ENCODE assay signal across 2 cellular contexts in the genomic region with DNA sequence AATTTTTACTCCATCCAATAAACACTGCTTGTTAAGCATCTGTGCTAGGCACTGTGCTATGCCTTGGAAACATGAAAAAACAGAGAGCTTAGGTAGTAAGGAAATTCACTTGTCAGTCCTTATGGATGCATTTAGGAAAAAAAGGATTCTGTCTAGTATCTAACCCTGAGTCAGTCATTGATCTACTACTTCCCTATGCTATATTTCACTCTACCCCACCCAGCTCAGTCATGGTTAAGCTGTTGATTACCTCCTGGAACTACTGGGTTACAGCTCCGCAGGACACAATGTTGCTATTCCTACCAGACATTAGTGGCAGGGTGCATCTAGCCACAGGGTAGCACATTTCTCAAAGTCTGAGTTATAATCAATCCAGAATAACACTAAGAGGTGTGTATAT.
TF ChIP-seq lines count a peak whose summit lies in the region.

No MANE protein-coding gene starts in this region.

TF ChIP-seq in IMR-90, 13 proteins besides CTCF, POLR2A, EP300 and RAD21:
- TF ChIP-seq MAZ (IDR thresholded peaks at IDR 0.05; ENCODE audit: borderline replicate concordance, low read depth, low read length) (no peak), RCOR1 (IDR thresholded peaks at IDR 0.05; ENCODE audit: insufficient replicate concordance, low read length) (no peak), MXI1 (IDR thresholded peaks at IDR 0.05; ENCODE audit: borderline replicate concordance, low read depth, low read length) (no peak), FOS (IDR thresholded peaks at IDR 0.05; ENCODE audit: low read depth, low read length) (no peak), RFX5 (IDR thresholded peaks at IDR 0.05; ENCODE audit: low read depth, low read length) (no peak), MAFK (IDR thresholded peaks at IDR 0.05; ENCODE audit: low read depth, low read length) (no peak), BHLHE40 (IDR thresholded peaks at IDR 0.05; ENCODE audit: low read depth, low read length) (no peak), CHD1 (IDR thresholded peaks at IDR 0.05; ENCODE audit: low read depth, low read length) (no peak), SMC3 (IDR thresholded peaks at IDR 0.05; ENCODE audit: low read depth, low read length) (no peak), NFE2L2 (IDR thresholded peaks at IDR 0.05; ENCODE audit: low read depth, low read length) (no peak), CEBPB (IDR thresholded peaks at IDR 0.05; ENCODE audit: low read depth, low read length) (no peak)
- TF ChIP-seq, protein P1, sequence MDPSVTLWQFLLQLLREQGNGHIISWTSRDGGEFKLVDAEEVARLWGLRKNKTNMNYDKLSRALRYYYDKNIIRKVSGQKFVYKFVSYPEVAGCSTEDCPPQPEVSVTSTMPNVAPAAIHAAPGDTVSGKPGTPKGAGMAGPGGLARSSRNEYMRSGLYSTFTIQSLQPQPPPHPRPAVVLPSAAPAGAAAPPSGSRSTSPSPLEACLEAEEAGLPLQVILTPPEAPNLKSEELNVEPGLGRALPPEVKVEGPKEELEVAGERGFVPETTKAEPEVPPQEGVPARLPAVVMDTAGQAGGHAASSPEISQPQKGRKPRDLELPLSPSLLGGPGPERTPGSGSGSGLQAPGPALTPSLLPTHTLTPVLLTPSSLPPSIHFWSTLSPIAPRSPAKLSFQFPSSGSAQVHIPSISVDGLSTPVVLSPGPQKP (IDR thresholded peaks at IDR 0.05; ENCODE audit: borderline replicate concordance, low read depth, low read length), result no peak
- TF ChIP-seq, protein P2, sequence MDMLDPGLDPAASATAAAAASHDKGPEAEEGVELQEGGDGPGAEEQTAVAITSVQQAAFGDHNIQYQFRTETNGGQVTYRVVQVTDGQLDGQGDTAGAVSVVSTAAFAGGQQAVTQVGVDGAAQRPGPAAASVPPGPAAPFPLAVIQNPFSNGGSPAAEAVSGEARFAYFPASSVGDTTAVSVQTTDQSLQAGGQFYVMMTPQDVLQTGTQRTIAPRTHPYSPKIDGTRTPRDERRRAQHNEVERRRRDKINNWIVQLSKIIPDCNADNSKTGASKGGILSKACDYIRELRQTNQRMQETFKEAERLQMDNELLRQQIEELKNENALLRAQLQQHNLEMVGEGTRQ (IDR thresholded peaks at IDR 0.05; ENCODE audit: low read depth, low read length), result no peak

TF ChIP-seq in H1, 55 proteins besides CTCF, POLR2A, EP300 and RAD21:
- TF ChIP-seq CBX5 (IDR thresholded peaks at IDR 0.05; ENCODE audit: low read depth, low read length), result no peak
- TF ChIP-seq NRF1 (IDR thresholded peaks at IDR 0.05; ENCODE audit: low read depth, low read length), result no peak
- TF ChIP-seq CEBPB (IDR thresholded peaks at IDR 0.05; ENCODE audit: low read depth, low read length), result no peak
- no peak for TF ChIP-seq SP2 (IDR thresholded peaks at IDR 0.05; ENCODE audit: low read length)
- TF ChIP-seq RXRA (IDR thresholded peaks at IDR 0.05; ENCODE audit: insufficient read depth, low read depth, low read length), result no peak
- TF ChIP-seq SAP30 (IDR thresholded peaks at IDR 0.05; ENCODE audit: insufficient read depth, insufficient replicate concordance, low read length), result no peak
- TF ChIP-seq HDAC6 (IDR thresholded peaks at IDR 0.05; ENCODE audit: low read depth, low read length), result no peak
- no peak for TF ChIP-seq EZH2 (IDR thresholded peaks at IDR 0.05; ENCODE audit: low read depth, low read length, severe bottlenecking)
- no peak for TF ChIP-seq SIN3A (conservative IDR thresholded peaks at IDR 0.05 in 1 of 2, IDR thresholded peaks at IDR 0.05 in 1 of 2; ENCODE audit: low read depth in 1 of 2, low read length in 2 of 2)
- TF ChIP-seq JUN (IDR thresholded peaks at IDR 0.05; ENCODE audit: low read depth, low read length), result no peak
- TF ChIP-seq KDM4A (IDR thresholded peaks at IDR 0.05; ENCODE audit: low read depth, low read length, severe bottlenecking), result no peak
- TF ChIP-seq RBBP5 (IDR thresholded peaks at IDR 0.05; ENCODE audit: borderline replicate concordance, low read depth, low read length), result no peak
